Comparison of ENCODE assay signal across 16 cellular contexts in the genomic region with DNA sequence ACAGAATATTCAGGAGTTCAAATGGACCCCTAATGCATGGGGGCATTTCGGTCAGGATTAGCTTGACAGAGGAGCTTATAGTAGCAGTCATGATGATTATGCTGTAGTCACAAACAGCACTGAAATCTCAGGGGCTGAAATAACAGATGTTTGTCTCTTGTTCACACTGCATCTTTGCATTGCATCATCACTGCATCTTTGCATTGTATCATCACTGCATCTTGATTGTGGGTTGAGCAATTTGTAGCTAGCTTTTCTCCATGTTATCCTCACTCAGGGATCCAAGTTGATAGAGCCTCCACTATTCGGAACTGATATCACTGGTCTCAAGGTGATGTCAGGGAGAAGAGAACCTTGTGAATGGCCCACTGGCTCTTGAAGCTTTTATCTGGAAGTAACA.
"Had no signal": no experiment of that assay in that cellular context is flagged by ENCODE, and none has a peak within 500 bp of the region (broad histone marks: within the 10 kb centered on the region; RNA-seq: fewer than 3 reads in every experiment).

No MANE protein-coding gene starts in this region.

- H3K4me3 ChIP-seq: left ventricle myocardium inferior, skin epidermis, thoracic aorta, upper lobe of left lung had no signal

- H3K27ac Mint-ChIP-seq: activated CD4-positive, alpha-beta T cell treated with anti-CD3 and anti-CD28 coated beads for 36 hours; activated naive CD4-positive, alpha-beta T cell treated with anti-CD3 and anti-CD28 coated beads, Interleukin-2, amount 50 U/mL, for 72 hours; activated T-helper 1 cell treated with anti-CD3 and anti-CD28 coated beads, Interleukin-12 subunit alpha, Interleukin-12 subunit beta, Interleukin-2, Interleukin-4 antibody, amounts not matched to agents 30 ng/mL and 10 ng/mL and 1 ng/mL, durations not matched to agents 14 hours and 24 hours and 36 hours; stimulated activated naive B cell treated with anti-CD40 and anti-IgM and Interleukin-4, amounts not matched to agents 10 μg/mL and 1 μg/mL and 100 μg/mL, for 72 hours had no signal

- H3K36me3 ChIP-seq: left ventricle myocardium inferior, thoracic aorta, upper lobe of left lung had no signal

- H3K36me3 Mint-ChIP-seq: activated naive CD4-positive, alpha-beta T cell treated with anti-CD3 and anti-CD28 coated beads, Interleukin-2, amount 50 U/mL, for 72 hours; stimulated activated naive B cell treated with anti-CD40 and anti-IgM and Interleukin-4, amounts not matched to agents 10 μg/mL and 1 μg/mL and 100 μg/mL, for 72 hours had no signal

- FAIRE-seq: kidney had no signal

- H3K27me3 Mint-ChIP-seq: activated CD4-positive, alpha-beta T cell treated with anti-CD3 and anti-CD28 coated beads for 36 hours had no signal

- H3K9me3 Mint-ChIP-seq: activated naive CD4-positive, alpha-beta T cell treated with anti-CD3 and anti-CD28 coated beads, Interleukin-2, amount 50 U/mL, for 72 hours; activated T-helper 1 cell treated with anti-CD3 and anti-CD28 coated beads, Interleukin-12 subunit alpha, Interleukin-12 subunit beta, Interleukin-2, Interleukin-4 antibody, amounts not matched to agents 30 ng/mL and 10 ng/mL and 1 ng/mL, durations not matched to agents 14 hours and 24 hours and 36 hours; neural crest cell; stimulated activated naive B cell treated with anti-CD40 and anti-IgM and Interleukin-4, amounts not matched to agents 10 μg/mL and 1 μg/mL and 100 μg/mL, for 72 hours had no signal

- DNase-seq: activated CD4-positive, alpha-beta T cell treated with anti-CD3 and anti-CD28 coated beads for 36 hours; activated CD4-positive, alpha-beta T cell treated with anti-CD3 and anti-CD28 coated beads, Interleukin-2, amount 50 U/mL, for 48 hours; activated gamma-delta T cell treated with Interleukin-2 at 50 U/mL for 16 hours; activated T-cell treated with anti-CD3 and anti-CD28 coated beads for 4 hours; amniotic stem cell; hippocampal formation; kidney; left ventricle myocardium inferior; stimulated activated naive B cell treated with anti-CD40 and anti-IgM and Interleukin-4, amounts not matched to agents 10 μg/mL and 1 μg/mL and 100 μg/mL, for 72 hours; upper lobe of left lung had no signal

- H3K4me1 Mint-ChIP-seq: activated CD4-positive, alpha-beta T cell treated with anti-CD3 and anti-CD28 coated beads for 36 hours; neural crest cell had no signal

- H3K4me3 Mint-ChIP-seq: activated CD4-positive, alpha-beta T cell treated with anti-CD3 and anti-CD28 coated beads for 36 hours; activated T-helper 1 cell treated with anti-CD3 and anti-CD28 coated beads, Interleukin-12 subunit alpha, Interleukin-12 subunit beta, Interleukin-2, Interleukin-4 antibody, amounts not matched to agents 30 ng/mL and 10 ng/mL and 1 ng/mL, durations not matched to agents 14 hours and 24 hours and 36 hours; neural crest cell; stimulated activated naive B cell treated with anti-CD40 and anti-IgM and Interleukin-4, amounts not matched to agents 10 μg/mL and 1 μg/mL and 100 μg/mL, for 72 hours; WTC11 had no signal

- H3K27me3 ChIP-seq: upper lobe of left lung had no signal
